ENCODE assay signal across 26 cellular contexts in genomic region chr2:17969661-17970060, GRCh38.
DNase-seq lines count a peak whose midpoint lies in the region; ATAC-seq and TF ChIP-seq lines count a peak whose summit lies in the region.
"Had no signal": no experiment of that assay in that cellular context is flagged by ENCODE, and none has a peak within 500 bp of the region (broad histone marks: within the 10 kb centered on the region; RNA-seq: fewer than 3 reads in every experiment).

No MANE protein-coding gene starts in this region.

- H3K4me3 ChIP-seq in adipocyte (ENCODE audit: low read length) (no peak overlapping the region), esophagus muscularis mucosa (no peak overlapping the region), left ventricle myocardium inferior (no peak overlapping the region)
- H3K4me3 ChIP-seq: GM12878, SK-N-MC had no signal

- intact Hi-C loops in esophagus muscularis mucosa (cut with DNase I) (no loop called here), left ventricle myocardium inferior (cut with micrococcal nuclease) (no loop called here)

- H3K4me3 Mint-ChIP-seq in activated T-helper 17 cell treated with anti-CD3 and anti-CD28 coated beads, Interleukin-2, amount 50 U/mL, for 72 hours, result no peak overlapping the region
- H3K4me3 Mint-ChIP-seq: CD4-positive, alpha-beta memory T cell had no signal

- H3K36me3 ChIP-seq in adipocyte (ENCODE audit: control insufficient read depth, insufficient read depth, low read length, severe bottlenecking), result no peaks in the 10 kb centered on the region
- no peaks in the 10 kb centered on the region for H3K36me3 ChIP-seq in esophagus muscularis mucosa
- H3K36me3 ChIP-seq in left ventricle myocardium inferior, result no peaks in the 10 kb centered on the region

- no peak overlapping the region for H3K27ac Mint-ChIP-seq in activated T-helper 17 cell treated with anti-CD3 and anti-CD28 coated beads, Interleukin-2, amount 50 U/mL, for 72 hours
- H3K27ac Mint-ChIP-seq: CD4-positive, alpha-beta memory T cell had no signal

- no peak overlapping the region for H3K9ac ChIP-seq in adipocyte (ENCODE audit: low read length)

- no peaks in the 10 kb centered on the region for H3K4me1 ChIP-seq in adipocyte (ENCODE audit: control insufficient read depth, insufficient read depth, low read length)
- H3K4me1 ChIP-seq in esophagus muscularis mucosa, result peaks cover 0 to 11% (median 3%) of the 10 kb centered on the region in 4 donors
- H3K4me1 ChIP-seq in left ventricle myocardium inferior, result no peaks in the 10 kb centered on the region

- H3K27me3 Mint-ChIP-seq in activated T-helper 17 cell treated with anti-CD3 and anti-CD28 coated beads, Interleukin-2, amount 50 U/mL, for 72 hours, result peaks cover 7% of the 10 kb centered on the region

- H3K27me3 ChIP-seq in adipocyte (replicated peaks; ENCODE audit: control insufficient read depth, insufficient read depth, low read length) (peaks cover 21% of the 10 kb centered on the region), esophagus muscularis mucosa (no peaks in the 10 kb centered on the region), left ventricle myocardium inferior (ENCODE audit: low read depth) (peaks cover 25% of the 10 kb centered on the region)

- H3K36me3 Mint-ChIP-seq in activated T-helper 17 cell treated with anti-CD3 and anti-CD28 coated beads, Interleukin-2, amount 50 U/mL, for 72 hours (ENCODE audit: low read depth), result no peaks in the 10 kb centered on the region
- H3K36me3 Mint-ChIP-seq: CD4-positive, alpha-beta memory T cell had no signal

- TF ChIP-seq CTCF in esophagus muscularis mucosa (IDR thresholded peaks at IDR 0.05) (no peak), left ventricle myocardium inferior (IDR thresholded peaks at IDR 0.05; ENCODE audit: borderline replicate concordance) (no peak)

- 75% methylated on average over 3 of the region's 3 CpGs for WGBS in esophagus muscularis mucosa

- DNase-seq in AG08396 (ENCODE audit: low spot score) (peak; percentile 18), adipocyte (ENCODE audit: low read depth) (peak; percentile 57), esophagus muscularis mucosa (ENCODE audit: extremely low spot score) (peak; percentile 80), non-pigmented ciliary epithelial cell (ENCODE audit: low read depth) (peak; percentile 22), left ventricle myocardium inferior (no peak)
- DNase-seq: 8988T; ACHN; AML-193; C1 segment of cervical spinal cord; CD4-positive, alpha-beta memory T cell; COR-L47; DMS53; HCEC 1CT; NCI-H1105; NCI-H1436 treated with DMSO at 0.1 percent for 48 hours; NCI-H187 treated with DMSO at 0.1 percent for 48 hours; NCI-H2171 treated with DMSO at 0.1 percent for 48 hours; NCI-H524 treated with DMSO at 0.1 percent for 48 hours; NCI-H774; SIG-M5 had no signal

- no peak for TF ChIP-seq EP300 in esophagus muscularis mucosa (IDR thresholded peaks at IDR 0.05)

- no peak overlapping the region for H3K27ac ChIP-seq in esophagus muscularis mucosa (replicated peaks in 1 of 4)
- H3K27ac ChIP-seq in left ventricle myocardium inferior (replicated peaks), result no peak overlapping the region
- H3K27ac ChIP-seq: HL-60, SK-N-MC had no signal

- no peak for ATAC-seq in HG02852 (IDR thresholded peaks at IDR 0.05; ENCODE audit: unreplicated experiment)
- no peak for ATAC-seq in HG03097 (IDR thresholded peaks at IDR 0.05; ENCODE audit: low FRiP score, unreplicated experiment)
- ATAC-seq in activated T-helper 17 cell treated with anti-CD3 and anti-CD28 coated beads, Interleukin-2, amount 50 U/mL, for 72 hours (replicated peaks), result no peak
- ATAC-seq: GM12878 had no signal

- TF ChIP-seq POLR2A in esophagus muscularis mucosa (IDR thresholded peaks at IDR 0.05; ENCODE audit: low read depth), result no peak

- H3K4me1 Mint-ChIP-seq in activated T-helper 17 cell treated with anti-CD3 and anti-CD28 coated beads, Interleukin-2, amount 50 U/mL, for 72 hours, result no peaks in the 10 kb centered on the region
- H3K4me1 Mint-ChIP-seq: CD4-positive, alpha-beta memory T cell had no signal

- no peaks in the 10 kb centered on the region for H3K9me3 ChIP-seq in adipocyte (ENCODE audit: control insufficient read depth, low read length)
- H3K9me3 ChIP-seq in esophagus muscularis mucosa, result no peaks in the 10 kb centered on the region
- no peaks in the 10 kb centered on the region for H3K9me3 ChIP-seq in left ventricle myocardium inferior (replicated peaks)

- no peaks in the 10 kb centered on the region for H3K9me3 Mint-ChIP-seq in activated T-helper 17 cell treated with anti-CD3 and anti-CD28 coated beads, Interleukin-2, amount 50 U/mL, for 72 hours
